In the genomic region with DNA sequence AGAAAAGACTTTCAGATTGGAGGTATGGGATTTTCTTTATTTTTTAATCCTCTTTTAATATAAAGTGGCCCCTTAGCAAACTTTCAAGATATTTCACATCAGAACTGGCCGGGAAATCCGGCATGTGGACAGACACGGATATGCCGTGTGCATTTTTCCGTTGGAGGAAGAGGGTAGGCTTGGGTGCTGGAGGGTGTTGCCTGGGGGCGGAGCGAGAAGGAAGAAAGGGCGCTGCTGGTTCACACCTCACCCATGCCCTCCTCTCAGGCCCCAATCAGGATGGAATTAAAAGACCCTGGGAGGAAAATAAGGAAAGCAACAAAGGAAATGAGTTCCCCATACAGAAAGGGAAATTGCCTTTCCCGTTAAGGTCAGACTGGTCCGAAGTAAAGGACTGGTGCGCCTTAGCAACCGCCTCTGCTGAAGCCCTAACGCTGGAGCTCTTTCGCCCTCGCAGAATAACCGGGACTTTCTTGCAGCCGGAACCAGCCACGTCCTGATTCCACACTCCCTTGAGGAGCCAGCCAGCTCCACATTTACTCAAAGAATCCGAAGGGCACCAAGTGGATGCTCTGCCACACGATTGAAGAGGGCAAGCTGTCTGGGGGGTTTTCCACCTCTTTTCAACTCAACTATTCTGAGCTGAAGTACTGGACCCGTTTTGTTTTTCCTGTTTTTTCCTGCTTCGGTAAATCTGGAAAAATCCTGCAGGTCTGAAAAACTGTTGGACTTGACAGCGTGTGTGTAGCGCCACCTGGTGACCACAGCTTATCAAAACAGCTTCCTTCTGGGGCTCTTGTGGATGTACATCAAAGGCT, we compare ENCODE assay signal across 8 cellular contexts. TPM values are rescaled to one million over a fixed set of nuclear protein-coding genes. Genes with fewer than 3 reads are reported as not detected.
DNase-seq lines count a peak whose midpoint lies in the region; TF ChIP-seq lines count a peak whose summit lies in the region.

No MANE protein-coding gene starts in this region.

- H3K4me3 Mint-ChIP-seq in osteocyte (ENCODE audit: unreplicated experiment) (peak overlapping the region; percentile 67), type B pancreatic cell (peak overlapping the region; percentile 80)

- TF ChIP-seq POLR2A in NB4 (IDR thresholded peaks at IDR 0.05; ENCODE audit: extremely low read depth, insufficient read length): no peak

- H3K27me3 Mint-ChIP-seq in osteocyte (ENCODE audit: unreplicated experiment) (no peaks in the 10 kb centered on the region), type B pancreatic cell (peaks cover 9% of the 10 kb centered on the region)

- H3K36me3 Mint-ChIP-seq in osteocyte (ENCODE audit: unreplicated experiment): peaks cover 2% of the 10 kb centered on the region
- H3K36me3 Mint-ChIP-seq in type B pancreatic cell: no peaks in the 10 kb centered on the region

- DNase-seq in NB4 (ENCODE audit: low read depth): peak; percentile 76
- DNase-seq in SKM-1 (lab: John Stamatoyannopoulos, UW; ENCODE audit: unreplicated experiment): peak; percentile 25
- peak; percentile 87 for DNase-seq in adipocyte (ENCODE audit: low read depth)
- DNase-seq in cardiac muscle cell (ENCODE audit: low read depth in 1 of 2, low spot score in 1 of 2): peak; percentile 81 to 93
- DNase-seq in osteocyte (ENCODE audit: extremely low spot score, unreplicated experiment): peak; percentile 89
- DNase-seq in type B pancreatic cell (ENCODE audit: extremely low spot score, unreplicated experiment): peak; percentile 77
- no peak for DNase-seq in mesenteric fat pad (ENCODE audit: low spot score)

- TF ChIP-seq CTCF in GM12875 (IDR thresholded peaks at IDR 0.05; ENCODE audit: borderline replicate concordance, insufficient read depth, low read depth, low read length) (peak; percentile 72), NB4 (IDR thresholded peaks at IDR 0.05; ENCODE audit: low read depth, low read length) (peak; percentile 72), cardiac muscle cell (IDR thresholded peaks at IDR 0.05; ENCODE audit: low read depth, low read length) (peak; percentile 85), osteocyte (IDR thresholded peaks at IDR 0.05) (peak; percentile 90), type B pancreatic cell (conservative IDR thresholded peaks at IDR 0.05) (peak; percentile 93)

- no peaks in the 10 kb centered on the region for H3K36me3 ChIP-seq in adipocyte (ENCODE audit: control insufficient read depth, insufficient read depth, low read length, severe bottlenecking)
- H3K36me3 ChIP-seq in cardiac muscle cell: no peaks in the 10 kb centered on the region

- H3K27ac Mint-ChIP-seq in osteocyte (ENCODE audit: unreplicated experiment) (peak overlapping the region; percentile 69), type B pancreatic cell (peak overlapping the region; percentile 57)

- H3K4me3 ChIP-seq in GM12875 (ENCODE audit: low read depth, low read length): peak overlapping the region; percentile 54
- H3K4me3 ChIP-seq in NB4 (ENCODE audit: low read depth, low read length): no peak overlapping the region
- H3K4me3 ChIP-seq in adipocyte (ENCODE audit: low read length): peak overlapping the region; percentile 81
- peak overlapping the region; percentile 25 for H3K4me3 ChIP-seq in cardiac muscle cell

- H3K27me3 ChIP-seq in adipocyte (replicated peaks; ENCODE audit: control insufficient read depth, insufficient read depth, low read length) (no peaks in the 10 kb centered on the region), cardiac muscle cell (no peaks in the 10 kb centered on the region)

- peaks cover 7% of the 10 kb centered on the region for H3K4me1 ChIP-seq in adipocyte (ENCODE audit: control insufficient read depth, insufficient read depth, low read length)
- H3K4me1 ChIP-seq in cardiac muscle cell (ENCODE audit: low read depth): no peaks in the 10 kb centered on the region

- H3K4me1 Mint-ChIP-seq in osteocyte (ENCODE audit: unreplicated experiment): peaks cover 6% of the 10 kb centered on the region
- peaks cover 4% of the 10 kb centered on the region for H3K4me1 Mint-ChIP-seq in type B pancreatic cell (ENCODE audit: unreplicated experiment)

- H3K9me3 ChIP-seq in adipocyte (ENCODE audit: control insufficient read depth, low read length) (no peaks in the 10 kb centered on the region), cardiac muscle cell (ENCODE audit: low read depth) (no peaks in the 10 kb centered on the region)

- H3K9ac ChIP-seq in adipocyte (ENCODE audit: low read length): peak overlapping the region; percentile 82

- H3K9me3 Mint-ChIP-seq in osteocyte (ENCODE audit: unreplicated experiment): no peaks in the 10 kb centered on the region
- peaks cover 5% of the 10 kb centered on the region for H3K9me3 Mint-ChIP-seq in type B pancreatic cell

- no peak overlapping the region for H3K27ac ChIP-seq in cardiac muscle cell

RNA-seq across cellular contexts. Expression of gene BCL2L14, which starts 37.8 kb away (rescaled TPM):
- total RNA-seq in cardiac muscle cell (not detected in 2 replicates), osteocyte (not detected in 2 replicates), type B pancreatic cell (ENCODE audit: low replicate concordance) (3.3 and 7.5 TPM in 2 replicates), mesenteric fat pad (not detected)
- polyA plus RNA-seq in cardiac muscle cell: 0.29 TPM in 1 of 2 replicates, not detected in the other
